In genomic region chr3:113495035-113495434, GRCh38 we compare ENCODE assay signal across 8 cellular contexts. TPM values are rescaled to one million over a fixed set of nuclear protein-coding genes. Genes with fewer than 3 reads are reported as not detected.
DNase-seq lines count a peak whose midpoint lies in the region; ATAC-seq, FAIRE-seq and TF ChIP-seq lines count a peak whose summit lies in the region.

No MANE protein-coding gene starts in this region.

- TF ChIP-seq CTCF in Calu3 (IDR thresholded peaks at IDR 0.05; ENCODE audit: unreplicated experiment) (no peak), OCI-LY7 (conservative IDR thresholded peaks at IDR 0.05; ENCODE audit: low read length) (peak; percentile 85)

- FAIRE-seq in GM19239 (lab: Jason Lieb, UNC): peak; percentile 95

- peak; percentile 36 for DNase-seq in Calu3
- DNase-seq in GM19239 (ENCODE audit: insufficient read length, low spot score): peak; percentile 13
- peak; percentile 55 for DNase-seq in OCI-LY7 (ENCODE audit: low spot score)
- DNase-seq in central memory CD8-positive, alpha-beta T cell (ENCODE audit: low spot score in 2 of 2): no peak
- DNase-seq in midbrain (lab: John Stamatoyannopoulos, UW): peak; percentile 26
- DNase-seq in aorta: no peak

- POLR2A ChIA-PET in OCI-LY7 (lab: Charles Lee): interaction anchor here (1.2 to 2.3 kb wide), 2 partner anchors 17 to 19 kb away, joined by 4 to 20 read pairs; partner anchors contain the start of gene SPICE1

- CTCF ChIA-PET in Calu3 (lab: Charles Lee) (interaction anchor here (1.0 to 2.0 kb wide), 2 partner anchors 57 to 83 kb away, joined by 3 to 13 read pairs; no protein-coding TSS in a partner anchor), OCI-LY7 (lab: Charles Lee; ENCODE audit: unreplicated experiment) (no interaction called here)

- H3K4me3 ChIP-seq in OCI-LY7 (ENCODE audit: low read depth, low read length, poor library complexity, severe bottlenecking): no peak overlapping the region
- H3K4me3 ChIP-seq in aorta (ENCODE audit: low read length in 2 of 2): no peak overlapping the region

- H3K27me3 Mint-ChIP-seq in Calu3 (ENCODE audit: unreplicated experiment): no peaks in the 10 kb centered on the region
- no peaks in the 10 kb centered on the region for H3K27me3 Mint-ChIP-seq in central memory CD8-positive, alpha-beta T cell

- no peaks in the 10 kb centered on the region for H4K20me1 ChIP-seq in OCI-LY7 (ENCODE audit: insufficient read depth, low read length)

- H3K79me2 ChIP-seq in OCI-LY7 (ENCODE audit: insufficient read depth, low read depth, low read length): no peaks in the 10 kb centered on the region

- no peaks in the 10 kb centered on the region for H3K36me3 Mint-ChIP-seq in Calu3 (ENCODE audit: insufficient read depth, unreplicated experiment)
- H3K36me3 Mint-ChIP-seq in central memory CD8-positive, alpha-beta T cell (ENCODE audit: insufficient read depth): peaks cover 6% of the 10 kb centered on the region

- H3K4me2 ChIP-seq in OCI-LY7 (ENCODE audit: low read length): no peak overlapping the region

- H3K4me3 Mint-ChIP-seq in Calu3 (ENCODE audit: low read depth, unreplicated experiment): no peak overlapping the region
- H3K4me3 Mint-ChIP-seq in central memory CD8-positive, alpha-beta T cell: no peak overlapping the region

- H3K36me3 ChIP-seq in OCI-LY7 (ENCODE audit: insufficient read depth, low read length) (peaks cover 34% of the 10 kb centered on the region), aorta (ENCODE audit: control insufficient read depth in 1 of 2, insufficient read depth in 2 of 2, low read length in 1 of 2) (peaks cover 0 to 5% of the 10 kb centered on the region in 2 donors)

- H3K9me2 ChIP-seq in OCI-LY7 (ENCODE audit: insufficient read depth, low read length): no peaks in the 10 kb centered on the region

- H3K9me3 ChIP-seq in OCI-LY7 (ENCODE audit: low read length): no peaks in the 10 kb centered on the region
- no peaks in the 10 kb centered on the region for H3K9me3 ChIP-seq in aorta (ENCODE audit: control insufficient read depth, low read length)

- intact Hi-C loops in Calu3 (cut with micrococcal nuclease; ENCODE audit: unreplicated experiment) (loop anchor here (1.0 to 5.0 kb wide), 4 partner anchors 57 to 247 kb away; no protein-coding TSS in a partner anchor), OCI-LY7 (cut with micrococcal nuclease; ENCODE audit: unreplicated experiment) (loop anchor here (1.0 to 10.0 kb wide), 5 partner anchors 20 to 420 kb away; partner anchors contain the start of gene SPICE1), aorta (cut with DNase I) (loop anchor here (2.0 kb wide), 1 partner anchor 132 kb away; no protein-coding TSS in a partner anchor)

- no peaks in the 10 kb centered on the region for H3K9me3 Mint-ChIP-seq in Calu3 (ENCODE audit: low read depth, unreplicated experiment)
- no peaks in the 10 kb centered on the region for H3K9me3 Mint-ChIP-seq in central memory CD8-positive, alpha-beta T cell

- no peak overlapping the region for H2AFZ ChIP-seq in OCI-LY7 (ENCODE audit: low read length)

- H3K27me3 ChIP-seq in aorta (ENCODE audit: control insufficient read depth in 1 of 2, insufficient read depth in 2 of 2, low read length in 1 of 2): no peaks in the 10 kb centered on the region

- BruUV-seq in Calu3 (replicated peaks; lab: Mats Ljungman, UMichigan) (no TSS peak), OCI-LY7 (replicated peaks; lab: Mats Ljungman, UMichigan) (no TSS peak)

- 57 to 64% methylated on average over 2 of the region's 2 CpGs for WGBS in aorta, 2 donors

- H3K27ac ChIP-seq in OCI-LY7 (ENCODE audit: low read depth, low read length, poor library complexity, severe bottlenecking): no peak overlapping the region
- no peak overlapping the region for H3K27ac ChIP-seq in aorta (ENCODE audit: low read depth in 1 of 2, low read length in 2 of 2)

- H3K4me1 Mint-ChIP-seq in Calu3 (ENCODE audit: low read depth, unreplicated experiment): no peaks in the 10 kb centered on the region
- peaks cover 2% of the 10 kb centered on the region for H3K4me1 Mint-ChIP-seq in central memory CD8-positive, alpha-beta T cell

- ATAC-seq in central memory CD8-positive, alpha-beta T cell (replicated peaks; ENCODE audit: extremely low read depth, poor library complexity, severe bottlenecking): peak; percentile 46
- ATAC-seq in HG02623 (IDR thresholded peaks at IDR 0.05; ENCODE audit: unreplicated experiment) (no peak), aorta (ENCODE audit: low FRiP score) (no peak), GM18861 (IDR thresholded peaks at IDR 0.05; ENCODE audit: unreplicated experiment) (no peak)

- no peak overlapping the region for H3K27ac Mint-ChIP-seq in Calu3 (ENCODE audit: unreplicated experiment)
- no peak overlapping the region for H3K27ac Mint-ChIP-seq in central memory CD8-positive, alpha-beta T cell (ENCODE audit: low read depth)

- H3K4me1 ChIP-seq in OCI-LY7 (ENCODE audit: insufficient read depth, low read length, poor library complexity, severe bottlenecking) (no peaks in the 10 kb centered on the region), aorta (ENCODE audit: control insufficient read depth in 1 of 2, insufficient read depth in 2 of 2, low read length in 2 of 2) (no peaks in the 10 kb centered on the region)

RNA-seq across cellular contexts. Expression of gene SPICE1, which starts 19.9 kb away (rescaled TPM):
- total RNA-seq in Calu3 (2022) (20.0 and 21.9 TPM in 2 replicates), OCI-LY7 (2022) (21.5 and 21.9 TPM in 2 replicates), aorta (10 to 100 TPM in 1 of 2 donors, 1 to 10 TPM in 1; 9.3 to 16.7 TPM)
- total RNA-seq in OCI-LY7 (2014; rRNA removed; shearing (Covaris generic)): 14.7 and 16.5 TPM in 2 replicates
- 1 to 10 TPM; 2.3 to 2.6 TPM for polyA plus RNA-seq in aorta

RNA-seq across cellular contexts. Expression of gene SIDT1, which starts 37.3 kb away (rescaled TPM):
- 0.87 and 1.5 TPM in 2 replicates for total RNA-seq in Calu3 (2022)
- total RNA-seq in OCI-LY7 (2014; rRNA removed; shearing (Covaris generic)): 10.3 and 10.4 TPM in 2 replicates
- total RNA-seq in OCI-LY7 (2022): 7.3 and 8.6 TPM in 2 replicates
- total RNA-seq in aorta: 1 to 10 TPM; 1.8 to 3.0 TPM
- 1 to 10 TPM in 1 of 2 donors, under 1 TPM in 1; 0.08 to 3.8 TPM for polyA plus RNA-seq in aorta

RNA-seq across cellular contexts. Expression of gene CFAP44, which starts 53.7 kb away (rescaled TPM):
- 12.9 and 13.1 TPM in 2 replicates for total RNA-seq in Calu3 (2022)
- 5.2 and 5.7 TPM in 2 replicates for total RNA-seq in OCI-LY7 (2014; rRNA removed; shearing (Covaris generic))
- total RNA-seq in OCI-LY7 (2022): 5.6 and 7.2 TPM in 2 replicates
- total RNA-seq in aorta: 1 to 10 TPM; 6.7 to 8.6 TPM
- polyA plus RNA-seq in aorta: 1 to 10 TPM; 1.1 to 7.1 TPM

Comparison
In these comparisons a context has a peak if more than half of its experiments do, and no peak if none do; other contexts are left out.
1. DNase-seq: peak in Calu3 (single experiment), GM19239 (single experiment), OCI-LY7 (single experiment) and midbrain (single experiment); none in central memory CD8-positive, alpha-beta T cell (0 of 2) and aorta (0 of 2).